Comparison of ENCODE assay signal across 1 cellular context in the genomic region with DNA sequence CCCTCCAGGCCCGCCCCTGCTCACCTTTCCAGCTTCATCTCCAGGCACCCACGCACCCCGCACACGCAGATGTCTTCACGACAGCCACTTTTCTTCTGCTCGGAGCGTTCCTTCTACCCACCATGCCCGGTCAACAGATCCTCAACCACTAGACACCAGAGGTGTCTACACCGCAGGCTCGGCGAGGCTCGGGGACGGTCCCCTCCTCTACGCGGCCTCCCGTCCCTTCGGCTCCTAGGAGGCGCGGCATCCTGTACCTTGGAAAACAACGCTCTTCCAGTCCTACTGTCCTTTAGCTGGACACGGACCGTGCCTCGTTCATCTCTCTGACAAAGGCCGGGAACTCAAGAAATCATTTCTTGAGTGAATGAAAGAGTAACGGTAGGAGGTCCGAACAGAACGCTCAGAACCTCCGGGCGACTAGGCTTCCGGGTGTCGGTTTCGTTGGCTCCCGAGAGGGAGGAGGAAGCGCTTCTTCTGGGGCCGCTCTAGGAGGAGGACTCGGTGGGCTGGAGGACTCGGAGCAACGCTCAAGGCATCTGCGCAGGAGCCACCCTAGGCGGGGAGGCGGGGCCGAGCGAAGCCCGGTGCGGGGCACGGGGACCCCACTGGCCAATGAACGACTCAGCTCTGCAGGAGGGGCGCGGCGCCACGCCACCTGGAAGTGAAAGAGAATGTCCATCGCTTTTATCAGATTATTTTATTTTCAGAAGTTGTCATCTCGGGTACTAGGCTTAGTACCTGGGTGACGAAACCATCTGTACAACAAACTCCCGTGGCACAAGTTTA.
TF ChIP-seq lines count a peak whose summit lies in the region.

No MANE protein-coding gene starts in this region.

TF ChIP-seq in K562, 482 proteins besides CTCF, POLR2A, EP300 and RAD21 (continued from another document and continues in another):
- TF ChIP-seq, protein P1, sequence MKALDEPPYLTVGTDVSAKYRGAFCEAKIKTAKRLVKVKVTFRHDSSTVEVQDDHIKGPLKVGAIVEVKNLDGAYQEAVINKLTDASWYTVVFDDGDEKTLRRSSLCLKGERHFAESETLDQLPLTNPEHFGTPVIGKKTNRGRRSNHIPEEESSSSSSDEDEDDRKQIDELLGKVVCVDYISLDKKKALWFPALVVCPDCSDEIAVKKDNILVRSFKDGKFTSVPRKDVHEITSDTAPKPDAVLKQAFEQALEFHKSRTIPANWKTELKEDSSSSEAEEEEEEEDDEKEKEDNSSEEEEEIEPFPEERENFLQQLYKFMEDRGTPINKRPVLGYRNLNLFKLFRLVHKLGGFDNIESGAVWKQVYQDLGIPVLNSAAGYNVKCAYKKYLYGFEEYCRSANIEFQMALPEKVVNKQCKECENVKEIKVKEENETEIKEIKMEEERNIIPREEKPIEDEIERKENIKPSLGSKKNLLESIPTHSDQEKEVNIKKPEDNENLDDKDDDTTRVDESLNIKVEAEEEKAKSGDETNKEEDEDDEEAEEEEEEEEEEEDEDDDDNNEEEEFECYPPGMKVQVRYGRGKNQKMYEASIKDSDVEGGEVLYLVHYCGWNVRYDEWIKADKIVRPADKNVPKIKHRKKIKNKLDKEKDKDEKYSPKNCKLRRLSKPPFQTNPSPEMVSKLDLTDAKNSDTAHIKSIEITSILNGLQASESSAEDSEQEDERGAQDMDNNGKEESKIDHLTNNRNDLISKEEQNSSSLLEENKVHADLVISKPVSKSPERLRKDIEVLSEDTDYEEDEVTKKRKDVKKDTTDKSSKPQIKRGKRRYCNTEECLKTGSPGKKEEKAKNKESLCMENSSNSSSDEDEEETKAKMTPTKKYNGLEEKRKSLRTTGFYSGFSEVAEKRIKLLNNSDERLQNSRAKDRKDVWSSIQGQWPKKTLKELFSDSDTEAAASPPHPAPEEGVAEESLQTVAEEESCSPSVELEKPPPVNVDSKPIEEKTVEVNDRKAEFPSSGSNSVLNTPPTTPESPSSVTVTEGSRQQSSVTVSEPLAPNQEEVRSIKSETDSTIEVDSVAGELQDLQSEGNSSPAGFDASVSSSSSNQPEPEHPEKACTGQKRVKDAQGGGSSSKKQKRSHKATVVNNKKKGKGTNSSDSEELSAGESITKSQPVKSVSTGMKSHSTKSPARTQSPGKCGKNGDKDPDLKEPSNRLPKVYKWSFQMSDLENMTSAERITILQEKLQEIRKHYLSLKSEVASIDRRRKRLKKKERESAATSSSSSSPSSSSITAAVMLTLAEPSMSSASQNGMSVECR (CRISPR knock-in tag; IDR thresholded peaks at IDR 0.05) = peak; percentile 37; the same call in 1 of the 2 replicates
- TF ChIP-seq, protein P2, sequence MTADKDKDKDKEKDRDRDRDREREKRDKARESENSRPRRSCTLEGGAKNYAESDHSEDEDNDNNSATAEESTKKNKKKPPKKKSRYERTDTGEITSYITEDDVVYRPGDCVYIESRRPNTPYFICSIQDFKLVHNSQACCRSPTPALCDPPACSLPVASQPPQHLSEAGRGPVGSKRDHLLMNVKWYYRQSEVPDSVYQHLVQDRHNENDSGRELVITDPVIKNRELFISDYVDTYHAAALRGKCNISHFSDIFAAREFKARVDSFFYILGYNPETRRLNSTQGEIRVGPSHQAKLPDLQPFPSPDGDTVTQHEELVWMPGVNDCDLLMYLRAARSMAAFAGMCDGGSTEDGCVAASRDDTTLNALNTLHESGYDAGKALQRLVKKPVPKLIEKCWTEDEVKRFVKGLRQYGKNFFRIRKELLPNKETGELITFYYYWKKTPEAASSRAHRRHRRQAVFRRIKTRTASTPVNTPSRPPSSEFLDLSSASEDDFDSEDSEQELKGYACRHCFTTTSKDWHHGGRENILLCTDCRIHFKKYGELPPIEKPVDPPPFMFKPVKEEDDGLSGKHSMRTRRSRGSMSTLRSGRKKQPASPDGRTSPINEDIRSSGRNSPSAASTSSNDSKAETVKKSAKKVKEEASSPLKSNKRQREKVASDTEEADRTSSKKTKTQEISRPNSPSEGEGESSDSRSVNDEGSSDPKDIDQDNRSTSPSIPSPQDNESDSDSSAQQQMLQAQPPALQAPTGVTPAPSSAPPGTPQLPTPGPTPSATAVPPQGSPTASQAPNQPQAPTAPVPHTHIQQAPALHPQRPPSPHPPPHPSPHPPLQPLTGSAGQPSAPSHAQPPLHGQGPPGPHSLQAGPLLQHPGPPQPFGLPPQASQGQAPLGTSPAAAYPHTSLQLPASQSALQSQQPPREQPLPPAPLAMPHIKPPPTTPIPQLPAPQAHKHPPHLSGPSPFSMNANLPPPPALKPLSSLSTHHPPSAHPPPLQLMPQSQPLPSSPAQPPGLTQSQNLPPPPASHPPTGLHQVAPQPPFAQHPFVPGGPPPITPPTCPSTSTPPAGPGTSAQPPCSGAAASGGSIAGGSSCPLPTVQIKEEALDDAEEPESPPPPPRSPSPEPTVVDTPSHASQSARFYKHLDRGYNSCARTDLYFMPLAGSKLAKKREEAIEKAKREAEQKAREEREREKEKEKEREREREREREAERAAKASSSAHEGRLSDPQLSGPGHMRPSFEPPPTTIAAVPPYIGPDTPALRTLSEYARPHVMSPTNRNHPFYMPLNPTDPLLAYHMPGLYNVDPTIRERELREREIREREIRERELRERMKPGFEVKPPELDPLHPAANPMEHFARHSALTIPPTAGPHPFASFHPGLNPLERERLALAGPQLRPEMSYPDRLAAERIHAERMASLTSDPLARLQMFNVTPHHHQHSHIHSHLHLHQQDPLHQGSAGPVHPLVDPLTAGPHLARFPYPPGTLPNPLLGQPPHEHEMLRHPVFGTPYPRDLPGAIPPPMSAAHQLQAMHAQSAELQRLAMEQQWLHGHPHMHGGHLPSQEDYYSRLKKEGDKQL (CRISPR knock-in tag; IDR thresholded peaks at IDR 0.05; ENCODE audit: borderline replicate concordance) = no peak
- TF ChIP-seq ZFP30 (CRISPR knock-in tag; IDR thresholded peaks at IDR 0.05; ENCODE audit: borderline replicate concordance) (no peak), TARDBP (IDR thresholded peaks at IDR 0.05) (no peak), ILF3 (IDR thresholded peaks at IDR 0.05; ENCODE audit: borderline replicate concordance) (no peak), FOXA1 (IDR thresholded peaks at IDR 0.05; ENCODE audit: borderline replicate concordance) (no peak), CBX2 (IDR thresholded peaks at IDR 0.05; ENCODE audit: insufficient read depth, low read length, poor library complexity, severe bottlenecking) (no peak), E2F3 (CRISPR knock-in tag; IDR thresholded peaks at IDR 0.05) (no peak), TAF9B (IDR thresholded peaks at IDR 0.05; ENCODE audit: partially characterized antibody) (peak; percentile 67), SMAD4 (CRISPR knock-in tag; conservative IDR thresholded peaks at IDR 0.05) (no peak), ZFPM2 (CRISPR knock-in tag; IDR thresholded peaks at IDR 0.05) (no peak), PRMT5 (CRISPR knock-in tag; IDR thresholded peaks at IDR 0.05) (no peak), NR2C2 (CRISPR knock-in tag; IDR thresholded peaks at IDR 0.05) (0 out of 2 replicates have a peak, but pooled peaks have one; percentile 37), NR2C2 (tag; IDR thresholded peaks at IDR 0.05) (peak; percentile 95), ZSCAN29 (IDR thresholded peaks at IDR 0.05) (peak; percentile 86), CHD2 (IDR thresholded peaks at IDR 0.05; ENCODE audit: low read depth, low read length) (0 out of 2 replicates have a peak, but pooled peaks have one; percentile 27), RUNX1 (IDR thresholded peaks at IDR 0.05; ENCODE audit: low read depth) (0 out of 2 replicates have a peak, but pooled peaks have one; percentile 54), ZC3H8 (IDR thresholded peaks at IDR 0.05) (no peak), PYGO2 (tag; IDR thresholded peaks at IDR 0.05) (no peak), ZNF644 (tag; IDR thresholded peaks at IDR 0.05; ENCODE audit: low read depth) (no peak), ZNF217 (CRISPR knock-in tag; IDR thresholded peaks at IDR 0.05) (no peak), HDGF (IDR thresholded peaks at IDR 0.05) (no peak)
- TF ChIP-seq, protein P3, sequence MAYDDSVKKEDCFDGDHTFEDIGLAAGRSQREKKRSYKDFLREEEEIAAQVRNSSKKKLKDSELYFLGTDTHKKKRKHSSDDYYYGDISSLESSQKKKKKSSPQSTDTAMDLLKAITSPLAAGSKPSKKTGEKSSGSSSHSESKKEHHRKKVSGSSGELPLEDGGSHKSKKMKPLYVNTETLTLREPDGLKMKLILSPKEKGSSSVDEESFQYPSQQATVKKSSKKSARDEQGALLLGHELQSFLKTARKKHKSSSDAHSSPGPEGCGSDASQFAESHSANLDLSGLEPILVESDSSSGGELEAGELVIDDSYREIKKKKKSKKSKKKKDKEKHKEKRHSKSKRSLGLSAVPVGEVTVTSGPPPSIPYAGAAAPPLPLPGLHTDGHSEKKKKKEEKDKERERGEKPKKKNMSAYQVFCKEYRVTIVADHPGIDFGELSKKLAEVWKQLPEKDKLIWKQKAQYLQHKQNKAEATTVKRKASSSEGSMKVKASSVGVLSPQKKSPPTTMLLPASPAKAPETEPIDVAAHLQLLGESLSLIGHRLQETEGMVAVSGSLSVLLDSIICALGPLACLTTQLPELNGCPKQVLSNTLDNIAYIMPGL (CRISPR knock-in tag; IDR thresholded peaks at IDR 0.05) = 0 out of 2 replicates have a peak, but pooled peaks have one; percentile 34
- TF ChIP-seq, protein P4, sequence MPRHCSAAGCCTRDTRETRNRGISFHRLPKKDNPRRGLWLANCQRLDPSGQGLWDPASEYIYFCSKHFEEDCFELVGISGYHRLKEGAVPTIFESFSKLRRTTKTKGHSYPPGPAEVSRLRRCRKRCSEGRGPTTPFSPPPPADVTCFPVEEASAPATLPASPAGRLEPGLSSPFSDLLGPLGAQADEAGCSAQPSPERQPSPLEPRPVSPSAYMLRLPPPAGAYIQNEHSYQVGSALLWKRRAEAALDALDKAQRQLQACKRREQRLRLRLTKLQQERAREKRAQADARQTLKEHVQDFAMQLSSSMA (CRISPR knock-in tag; IDR thresholded peaks at IDR 0.05) = no peak
- TF ChIP-seq, protein P5, sequence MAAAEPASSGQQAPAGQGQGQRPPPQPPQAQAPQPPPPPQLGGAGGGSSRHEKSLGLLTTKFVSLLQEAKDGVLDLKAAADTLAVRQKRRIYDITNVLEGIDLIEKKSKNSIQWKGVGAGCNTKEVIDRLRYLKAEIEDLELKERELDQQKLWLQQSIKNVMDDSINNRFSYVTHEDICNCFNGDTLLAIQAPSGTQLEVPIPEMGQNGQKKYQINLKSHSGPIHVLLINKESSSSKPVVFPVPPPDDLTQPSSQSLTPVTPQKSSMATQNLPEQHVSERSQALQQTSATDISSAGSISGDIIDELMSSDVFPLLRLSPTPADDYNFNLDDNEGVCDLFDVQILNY (CRISPR knock-in tag; IDR thresholded peaks at IDR 0.05) = no peak
- TF ChIP-seq, protein P6, sequence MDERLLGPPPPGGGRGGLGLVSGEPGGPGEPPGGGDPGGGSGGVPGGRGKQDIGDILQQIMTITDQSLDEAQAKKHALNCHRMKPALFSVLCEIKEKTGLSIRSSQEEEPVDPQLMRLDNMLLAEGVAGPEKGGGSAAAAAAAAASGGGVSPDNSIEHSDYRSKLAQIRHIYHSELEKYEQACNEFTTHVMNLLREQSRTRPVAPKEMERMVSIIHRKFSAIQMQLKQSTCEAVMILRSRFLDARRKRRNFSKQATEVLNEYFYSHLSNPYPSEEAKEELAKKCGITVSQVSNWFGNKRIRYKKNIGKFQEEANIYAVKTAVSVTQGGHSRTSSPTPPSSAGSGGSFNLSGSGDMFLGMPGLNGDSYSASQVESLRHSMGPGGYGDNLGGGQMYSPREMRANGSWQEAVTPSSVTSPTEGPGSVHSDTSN (CRISPR knock-in tag; IDR thresholded peaks at IDR 0.05; ENCODE audit: low read depth) = no peak
- TF ChIP-seq, protein P6 (tag; conservative IDR thresholded peaks at IDR 0.05; ENCODE audit: low read depth) = no peak
- TF ChIP-seq, protein P7, sequence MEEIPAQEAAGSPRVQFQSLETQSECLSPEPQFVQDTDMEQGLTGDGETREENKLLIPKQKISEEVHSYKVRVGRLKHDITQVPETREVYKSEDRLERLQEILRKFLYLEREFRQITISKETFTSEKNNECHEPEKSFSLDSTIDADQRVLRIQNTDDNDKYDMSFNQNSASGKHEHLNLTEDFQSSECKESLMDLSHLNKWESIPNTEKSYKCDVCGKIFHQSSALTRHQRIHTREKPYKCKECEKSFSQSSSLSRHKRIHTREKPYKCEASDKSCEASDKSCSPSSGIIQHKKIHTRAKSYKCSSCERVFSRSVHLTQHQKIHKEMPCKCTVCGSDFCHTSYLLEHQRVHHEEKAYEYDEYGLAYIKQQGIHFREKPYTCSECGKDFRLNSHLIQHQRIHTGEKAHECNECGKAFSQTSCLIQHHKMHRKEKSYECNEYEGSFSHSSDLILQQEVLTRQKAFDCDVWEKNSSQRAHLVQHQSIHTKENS (CRISPR knock-in tag; IDR thresholded peaks at IDR 0.05) = no peak
- TF ChIP-seq, protein P8, sequence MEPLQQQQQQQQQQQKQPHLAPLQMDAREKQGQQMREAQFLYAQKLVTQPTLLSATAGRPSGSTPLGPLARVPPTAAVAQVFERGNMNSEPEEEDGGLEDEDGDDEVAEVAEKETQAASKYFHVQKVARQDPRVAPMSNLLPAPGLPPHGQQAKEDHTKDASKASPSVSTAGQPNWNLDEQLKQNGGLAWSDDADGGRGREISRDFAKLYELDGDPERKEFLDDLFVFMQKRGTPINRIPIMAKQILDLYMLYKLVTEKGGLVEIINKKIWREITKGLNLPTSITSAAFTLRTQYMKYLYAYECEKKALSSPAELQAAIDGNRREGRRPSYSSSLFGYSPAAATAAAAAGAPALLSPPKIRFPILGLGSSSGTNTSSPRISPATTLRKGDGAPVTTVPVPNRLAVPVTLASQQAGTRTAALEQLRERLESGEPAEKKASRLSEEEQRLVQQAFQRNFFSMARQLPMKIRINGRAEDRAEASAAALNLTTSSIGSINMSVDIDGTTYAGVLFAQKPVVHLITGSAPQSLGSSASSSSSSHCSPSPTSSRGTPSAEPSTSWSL (CRISPR knock-in tag; IDR thresholded peaks at IDR 0.05; ENCODE audit: borderline replicate concordance) = no peak
- TF ChIP-seq, protein P9, sequence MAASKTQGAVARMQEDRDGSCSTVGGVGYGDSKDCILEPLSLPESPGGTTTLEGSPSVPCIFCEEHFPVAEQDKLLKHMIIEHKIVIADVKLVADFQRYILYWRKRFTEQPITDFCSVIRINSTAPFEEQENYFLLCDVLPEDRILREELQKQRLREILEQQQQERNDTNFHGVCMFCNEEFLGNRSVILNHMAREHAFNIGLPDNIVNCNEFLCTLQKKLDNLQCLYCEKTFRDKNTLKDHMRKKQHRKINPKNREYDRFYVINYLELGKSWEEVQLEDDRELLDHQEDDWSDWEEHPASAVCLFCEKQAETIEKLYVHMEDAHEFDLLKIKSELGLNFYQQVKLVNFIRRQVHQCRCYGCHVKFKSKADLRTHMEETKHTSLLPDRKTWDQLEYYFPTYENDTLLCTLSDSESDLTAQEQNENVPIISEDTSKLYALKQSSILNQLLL (CRISPR knock-in tag; IDR thresholded peaks at IDR 0.05; ENCODE audit: borderline replicate concordance) = no peak
- TF ChIP-seq, protein P10, sequence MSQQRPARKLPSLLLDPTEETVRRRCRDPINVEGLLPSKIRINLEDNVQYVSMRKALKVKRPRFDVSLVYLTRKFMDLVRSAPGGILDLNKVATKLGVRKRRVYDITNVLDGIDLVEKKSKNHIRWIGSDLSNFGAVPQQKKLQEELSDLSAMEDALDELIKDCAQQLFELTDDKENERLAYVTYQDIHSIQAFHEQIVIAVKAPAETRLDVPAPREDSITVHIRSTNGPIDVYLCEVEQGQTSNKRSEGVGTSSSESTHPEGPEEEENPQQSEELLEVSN (IDR thresholded peaks at IDR 0.05; ENCODE audit: borderline replicate concordance in 1 of 2, extremely low read depth in 1 of 2, insufficient read depth in 1 of 2, insufficient read length in 1 of 2, low read depth in 1 of 2, low read length in 1 of 2, poor library complexity in 1 of 2, severe bottlenecking in 1 of 2) = peak in 1 of 2 experiments; percentile 60
